In genomic region chr1:6178751-6179563, GRCh38 we compare ENCODE assay signal across 11 cellular contexts. TPM values are rescaled to one million over a fixed set of nuclear protein-coding genes. Genes with fewer than 3 reads are reported as not detected.
DNase-seq lines count a peak whose midpoint lies in the region; ATAC-seq and TF ChIP-seq lines count a peak whose summit lies in the region.
"Had no signal": no experiment of that assay in that cellular context is flagged by ENCODE, and none has a peak within 500 bp of the region (broad histone marks: within the 10 kb centered on the region; RNA-seq: fewer than 3 reads in every experiment).

No MANE protein-coding gene starts in this region.

- no peak for TF ChIP-seq EP300 in stomach (IDR thresholded peaks at IDR 0.05)

- DNase-seq in NCI-H146 (lab: John Stamatoyannopoulos, UW) (peak; percentile 15), NCI-H146 treated with DMSO at 0.1 percent for 48 hours (lab: John Stamatoyannopoulos, UW; ENCODE audit: unreplicated experiment) (no peak), WERI-Rb-1 (no peak), stomach (no peak), SIG-M5 (lab: John Stamatoyannopoulos, UW) (no peak)
- no peak for DNase-seq in stimulated activated CD4-positive, alpha-beta T cell treated with anti-CD3 and anti-CD28 coated beads, Interleukin-2, amount 100 ng/mL, for 24 hours
- DNase-seq: activated naive CD4-positive, alpha-beta T cell treated with anti-CD3 and anti-CD28 coated beads, Interleukin-2, amount 50 U/mL, for 16 hours had no signal

- peaks cover 7% of the 10 kb centered on the region for H3K4me1 ChIP-seq in iPS-20b (ENCODE audit: insufficient read depth, low read length)
- H3K4me1 ChIP-seq in stomach: peaks cover 25 to 36% (median 29%) of the 10 kb centered on the region in 4 donors

- H3K36me3 ChIP-seq in WERI-Rb-1: no peaks in the 10 kb centered on the region; the same call in 1 of the 2 replicates
- no peaks in the 10 kb centered on the region for H3K36me3 ChIP-seq in iPS-20b (ENCODE audit: insufficient read depth, low read depth, low read length)
- H3K36me3 ChIP-seq in stomach: no peaks in the 10 kb centered on the region

- H3K9ac ChIP-seq in iPS-20b (ENCODE audit: low read depth, low read length): no peak overlapping the region

- 4 to 6% (median 5%) methylated on average over 26 to 51 of the region's 51 CpGs for WGBS in stomach, 5 donors

- TF ChIP-seq CTCF in WERI-Rb-1 (IDR thresholded peaks at IDR 0.05; ENCODE audit: low read depth, low read length) (no peak), stomach (IDR thresholded peaks at IDR 0.05) (no peak)

- H3K4me3 ChIP-seq in WERI-Rb-1 (ENCODE audit: low read depth, low read length) (peak overlapping the region; percentile 48), iPS-20b (ENCODE audit: low read length) (peak overlapping the region; percentile 33; the same call in 1 of the 2 replicates), stomach (peak overlapping the region; percentile 27 to 46 (median 32))

- no peaks in the 10 kb centered on the region for H3K27me3 ChIP-seq in WERI-Rb-1 (ENCODE audit: insufficient read depth, low read depth, severe bottlenecking)
- peaks cover 85% of the 10 kb centered on the region for H3K27me3 ChIP-seq in iPS-20b (ENCODE audit: insufficient read depth, low read length)
- peaks cover 7 to 77% (median 50%) of the 10 kb centered on the region in 3 donors for H3K27me3 ChIP-seq in stomach

- no peak overlapping the region for H3K27ac ChIP-seq in WERI-Rb-1
- no peak overlapping the region for H3K27ac ChIP-seq in iPS-20b (ENCODE audit: low read length)
- no peak overlapping the region for H3K27ac ChIP-seq in stomach
- H3K27ac ChIP-seq: HL-60 had no signal

- H3K9me3 ChIP-seq in WERI-Rb-1 (ENCODE audit: severe bottlenecking) (no peaks in the 10 kb centered on the region), iPS-20b (ENCODE audit: insufficient read depth, low read depth, low read length) (no peaks in the 10 kb centered on the region; the same call in none of the 2 replicates), stomach (no peaks in the 10 kb centered on the region)

- intact Hi-C loops in stomach (cut with DNase I; ENCODE audit: low total_unique reads): no loop called here

- ATAC-seq in HG03108 (IDR thresholded peaks at IDR 0.05; ENCODE audit: unreplicated experiment): no peak

- no peak for TF ChIP-seq POLR2A in stomach (IDR thresholded peaks at IDR 0.05)

RNA-seq across cellular contexts. Expression of gene CHD5, which starts 1.2 kb away (rescaled TPM):
- total RNA-seq in stomach: under 1 TPM in 4 of 5 donors, not detected in 1; 0.29 to 0.92 (median 0.37) TPM
- polyA plus RNA-seq in stomach: under 1 TPM; 0.06 to 0.83 (median 0.15) TPM
- total RNA-seq: myocyte had no signal

RNA-seq across cellular contexts. Expression of gene RPL22, which starts 20.4 kb away (rescaled TPM):
- 100 to 1,000 TPM; 103 to 301 (median 166) TPM for total RNA-seq in stomach
- polyA plus RNA-seq in stomach: 100 to 1,000 TPM; 343 to 718 (median 413) TPM

RNA-seq across cellular contexts. Expression of gene RNF207, which starts 27.0 kb away (rescaled TPM):
- total RNA-seq in stomach: 100 to 1,000 TPM in 1 of 5 donors, 10 to 100 TPM in 4; 11.9 to 112 (median 69.4) TPM
- polyA plus RNA-seq in stomach: 10 to 100 TPM in 1 of 3 donors, 1 to 10 TPM in 2; 1.5 to 17.5 (median 3.9) TPM

RNA-seq across cellular contexts. Expression of gene ICMT, which starts 56.8 kb away (rescaled TPM):
- 10 to 100 TPM; 16.3 to 67.9 (median 35.2) TPM for total RNA-seq in stomach
- 10 to 100 TPM in 2 of 3 donors, 1 to 10 TPM in 1; 9.9 to 15.9 (median 14.6) TPM for polyA plus RNA-seq in stomach
